ENCODE assay signal across 11 cellular contexts in the genomic region with DNA sequence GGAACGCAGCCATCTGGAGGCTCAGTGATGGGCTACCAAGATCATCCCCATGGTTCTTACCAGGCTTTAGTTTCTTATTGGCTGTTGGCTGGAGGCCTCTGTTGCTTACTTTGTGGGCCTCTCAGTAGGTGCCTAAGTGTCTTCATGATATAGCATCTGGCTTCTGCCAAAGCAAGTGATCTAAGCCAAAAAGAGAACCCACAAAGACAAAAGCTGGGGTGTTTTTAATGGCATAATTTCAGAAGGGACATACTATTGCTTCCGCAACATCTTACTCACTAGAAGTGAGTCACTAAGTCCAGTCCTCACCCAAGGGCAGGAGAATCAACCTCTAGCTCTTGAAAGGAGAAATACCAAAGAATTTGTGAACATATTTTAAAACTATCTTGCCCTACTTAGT.
A peak's percentile ranks its signal among the peaks of the same experiment; 100 is the strongest.
DNase-seq lines count a peak whose midpoint lies in the region; ATAC-seq and TF ChIP-seq lines count a peak whose summit lies in the region.
"Had no signal": no experiment of that assay in that cellular context is flagged by ENCODE, and none has a peak within 500 bp of the region (broad histone marks: within the 10 kb centered on the region; RNA-seq: fewer than 3 reads in every experiment).

No MANE protein-coding gene starts in this region.

- ATAC-seq in omental fat pad (ENCODE audit: low FRiP score): peak; percentile 44
- no peak for ATAC-seq in GM18867 (IDR thresholded peaks at IDR 0.05; ENCODE audit: unreplicated experiment)
- ATAC-seq in HG03039 (IDR thresholded peaks at IDR 0.05; ENCODE audit: unreplicated experiment): no peak
- ATAC-seq: left lobe of liver had no signal

- no peaks in the 10 kb centered on the region for H3K36me3 Mint-ChIP-seq in chondrocyte (ENCODE audit: low read depth)

- H3K4me3 Mint-ChIP-seq in chondrocyte (ENCODE audit: unreplicated experiment): no peak overlapping the region

- H3K9me3 Mint-ChIP-seq in chondrocyte (ENCODE audit: low read depth): peaks cover 5% of the 10 kb centered on the region

- DNase-seq in ELR (ENCODE audit: low read depth): peak; percentile 83
- DNase-seq in NCI-H226: peak; percentile 61
- no peak for DNase-seq in chondrocyte (ENCODE audit: low spot score)
- DNase-seq in omental fat pad (ENCODE audit: low spot score): no peak
- DNase-seq in stimulated activated CD4-positive, alpha-beta T cell treated with anti-CD3 and anti-CD28 coated beads, Interleukin-2, amount 100 ng/mL, for 48 hours: no peak
- DNase-seq: esophagus squamous epithelium; NCI-H1105 treated with DMSO at 0.1 percent for 48 hours; stimulated activated naive CD4-positive, alpha-beta T cell had no signal

- H3K27ac Mint-ChIP-seq in chondrocyte (ENCODE audit: unreplicated experiment): peak overlapping the region; percentile 65

- TF ChIP-seq CTCF in chondrocyte (IDR thresholded peaks at IDR 0.05): no peak
- no peak for TF ChIP-seq CTCF in omental fat pad (IDR thresholded peaks at IDR 0.05)

- peaks cover 20% of the 10 kb centered on the region for H3K4me1 Mint-ChIP-seq in chondrocyte (ENCODE audit: low read depth)

- peaks cover under 1% of the 10 kb centered on the region for H3K27me3 Mint-ChIP-seq in chondrocyte (ENCODE audit: low read depth)

Comparison
In these comparisons a context has a peak if more than half of its experiments do, and no peak if none do; other contexts are left out.
1. DNase-seq: peak in ELR (single experiment) and NCI-H226 (single experiment); none in chondrocyte (single experiment), omental fat pad (single experiment) and stimulated activated CD4-positive, alpha-beta T cell treated with anti-CD3 and anti-CD28 coated beads, Interleukin-2, amount 100 ng/mL, for 48 hours (0 of 2).